Comparison of ENCODE assay signal across 28 cellular contexts in the genomic region with DNA sequence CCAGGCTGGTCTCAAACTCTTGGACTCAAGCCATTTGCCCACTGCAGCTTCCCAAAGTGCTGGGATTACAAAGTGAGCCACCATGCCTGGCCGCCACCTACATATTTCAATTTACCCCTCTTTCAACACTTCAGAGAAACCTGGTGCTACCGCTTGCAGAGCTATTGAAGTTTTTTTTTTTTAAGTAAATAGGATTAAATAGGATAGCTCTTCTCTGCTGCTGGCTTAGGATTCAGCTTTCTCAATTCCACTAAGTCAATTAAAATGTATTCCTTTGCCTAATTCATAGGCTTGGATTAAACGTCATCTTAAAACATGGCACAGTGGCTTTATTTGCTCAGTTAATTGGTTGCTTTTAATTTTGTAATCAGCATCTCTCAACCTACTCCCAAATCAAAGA.
"Had no signal": no experiment of that assay in that cellular context is flagged by ENCODE, and none has a peak within 500 bp of the region (broad histone marks: within the 10 kb centered on the region; RNA-seq: fewer than 3 reads in every experiment).

No MANE protein-coding gene starts in this region.

- H3K4me1 ChIP-seq: adrenal gland, body of pancreas, colonic mucosa, gastroesophageal sphincter had no signal

- H3K27me3 ChIP-seq: adrenal gland, body of pancreas, colonic mucosa, esophagus squamous epithelium, gastroesophageal sphincter had no signal

- H3K9me3 ChIP-seq: adrenal gland, body of pancreas, colonic mucosa, esophagus squamous epithelium, gastroesophageal sphincter had no signal

- H3K4me3 ChIP-seq: adrenal gland, body of pancreas, colonic mucosa, esophagus squamous epithelium, gastroesophageal sphincter had no signal

- H3K27ac ChIP-seq: adrenal gland, body of pancreas, colonic mucosa, epithelial cell of prostate, esophagus squamous epithelium, gastroesophageal sphincter had no signal

- H3K36me3 ChIP-seq: colonic mucosa had no signal

- DNase-seq: activated CD4-positive, alpha-beta memory T cell treated with anti-CD3 and anti-CD28 coated beads for 36 hours; activated CD4-positive, alpha-beta T cell treated with anti-CD3 and anti-CD28 coated beads for 36 hours; activated CD4-positive, alpha-beta T cell treated with anti-CD3 and anti-CD28 coated beads, Interleukin-2, amount 10 ng/mL, durations not matched to agents 24 days and 14 days; activated CD4-positive, CD25-positive, alpha-beta regulatory T cell; activated CD4-positive, CD25-positive, alpha-beta regulatory T cell treated with anti-CD3 and anti-CD28 coated beads, Interleukin-2, amount 50 U/mL, for 72 hours; activated CD8-positive, alpha-beta memory T cell treated with anti-CD3 and anti-CD28 coated beads, Interleukin-2, amount 10 ng/mL, durations not matched to agents 7 days and 5 days; activated CD8-positive, alpha-beta memory T cell treated with anti-CD3 and anti-CD28 coated beads, Interleukin-2, amount 50 U/mL, for 4 hours; activated CD8-positive, alpha-beta T cell treated with anti-CD3 and anti-CD28 coated beads, Interleukin-2, amount 10 ng/mL, durations not matched to agents 7 days and 5 days; activated effector memory CD4-positive, alpha-beta T cell treated with anti-CD3 and anti-CD28 coated beads, Interleukin-2, amount 50 U/mL, for 16 hours; activated naive CD4-positive, alpha-beta T cell treated with anti-CD3 and anti-CD28 coated beads for 36 hours; activated naive CD8-positive, alpha-beta T cell treated with anti-CD3 and anti-CD28 coated beads for 36 hours; activated naive CD8-positive, alpha-beta T cell treated with anti-CD3 and anti-CD28 coated beads, Interleukin-2, amount 50 U/mL, for 24 hours; activated T-cell treated with anti-CD3 and anti-CD28 coated beads, Interleukin-2, amount 50 U/mL, for 1 hour; activated T-cell treated with anti-CD3 and anti-CD28 coated beads, Interleukin-2, amount 50 U/mL, for 48 hours; adrenal gland; amygdala; aorta; body of pancreas; caudate nucleus; cerebellar nuclear complex; colonic mucosa; effector CD8-positive, alpha-beta T cell; esophagus squamous epithelium; foreskin melanocyte; T-helper 17 cell; T1000 had no signal

- ATAC-seq: activated CD4-positive, alpha-beta T cell treated with anti-CD3 and anti-CD28 coated beads for 36 hours; activated CD8-positive, alpha-beta memory T cell treated with anti-CD3 and anti-CD28 coated beads, Interleukin-2, amount 10 ng/mL, durations not matched to agents 7 days and 5 days; activated CD8-positive, alpha-beta T cell treated with anti-CD3 and anti-CD28 coated beads, Interleukin-2, amount 10 ng/mL, durations not matched to agents 7 days and 5 days; activated naive CD8-positive, alpha-beta T cell treated with anti-CD3 and anti-CD28 coated beads, Interleukin-2, amount 50 U/mL, for 24 hours; body of pancreas; gastroesophageal sphincter; T-helper 17 cell had no signal
